Comparison of ENCODE assay signal across 13 cellular contexts in the genomic region with DNA sequence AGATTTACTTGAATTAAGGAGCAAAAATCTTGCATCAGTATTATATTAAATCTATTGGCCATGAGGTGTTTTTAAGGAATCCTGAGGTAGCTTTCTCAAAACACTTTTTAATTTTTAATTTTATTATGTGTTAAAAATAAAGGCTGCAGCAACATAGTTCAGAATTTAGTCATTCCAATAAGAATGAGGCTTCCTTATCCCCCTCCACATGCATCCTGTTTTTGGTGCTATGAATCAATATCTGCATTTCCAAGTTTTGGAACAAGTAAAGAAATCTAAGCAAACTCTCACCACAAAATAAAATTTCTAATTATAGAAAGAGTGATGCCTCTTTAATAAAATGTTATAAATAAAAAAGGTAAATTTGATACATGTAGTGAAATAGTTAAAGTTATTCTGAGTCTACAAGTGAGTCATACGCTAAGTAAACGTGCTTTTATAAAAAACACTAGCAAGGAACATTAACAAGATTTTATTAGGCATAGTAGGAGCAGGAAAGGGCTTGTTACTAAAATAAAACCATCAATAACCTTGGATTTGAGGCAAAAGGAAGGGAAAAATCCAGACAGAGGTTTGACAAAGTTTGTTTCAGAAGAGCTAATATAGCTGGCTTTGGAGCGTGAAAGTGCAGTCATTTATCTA.
DNase-seq lines count a peak whose midpoint lies in the region; ATAC-seq, FAIRE-seq and TF ChIP-seq lines count a peak whose summit lies in the region.
"Had no signal": no experiment of that assay in that cellular context is flagged by ENCODE, and none has a peak within 500 bp of the region (broad histone marks: within the 10 kb centered on the region; RNA-seq: fewer than 3 reads in every experiment).

No MANE protein-coding gene starts in this region.

- H3K9me3 ChIP-seq in A549 (no peaks in the 10 kb centered on the region), vagina (no peaks in the 10 kb centered on the region)

- no peak for TF ChIP-seq POLR2A in A549 (IDR thresholded peaks at IDR 0.05; ENCODE audit: low read length)
- TF ChIP-seq POLR2A in vagina (IDR thresholded peaks at IDR 0.05) = no peak

- no peak for TF ChIP-seq EP300 in A549 (IDR thresholded peaks at IDR 0.05)

- no peak overlapping the region for H3K4me3 ChIP-seq in A549
- H3K4me3 ChIP-seq in bronchial epithelial cell (ENCODE audit: low read depth, low read length) = no peak overlapping the region
- no peak overlapping the region for H3K4me3 ChIP-seq in vagina

- POLR2A ChIA-PET in A549 (lab: Yijun Ruan, JAX) = no interaction called here

- H3K4me3 Mint-ChIP-seq in activated T-cell treated with anti-CD3 and anti-CD28 coated beads, Interleukin-2, amount 50 U/mL, for 24 hours = no peak overlapping the region

- H3K27ac ChIP-seq in A549 (no peak overlapping the region), vagina (no peak overlapping the region)

- no peaks in the 10 kb centered on the region for H3K4me1 Mint-ChIP-seq in activated T-cell treated with anti-CD3 and anti-CD28 coated beads, Interleukin-2, amount 50 U/mL, for 24 hours (ENCODE audit: low read depth)

- ATAC-seq in A549 (no peak), HG03565 (IDR thresholded peaks at IDR 0.05; ENCODE audit: unreplicated experiment) (no peak)

- WGBS in A549 (ENCODE audit: missing lambda C conversion rate) = 17% methylated on average over 3 of the region's 3 CpGs

- DNase-seq in A549 (ENCODE audit: low read depth in 1 of 2, low spot score in 1 of 2) (no peak), LHCN-M2 (ENCODE audit: low read depth) (peak; percentile 45), bronchial epithelial cell (ENCODE audit: low read depth) (peak; percentile 7), kidney tubule cell (ENCODE audit: low spot score) (peak; percentile 50), vagina (ENCODE audit: extremely low spot score in 2 of 2) (no peak)
- DNase-seq in activated T-cell treated with anti-CD3 and anti-CD28 coated beads, Interleukin-2, amount 50 U/mL, for 24 hours = no peak
- DNase-seq: C1 segment of cervical spinal cord, DMS153, H7, NCI-H1930, NCI-H526 treated with DMSO at 0.1 percent for 48 hours had no signal

- H3K4me2 ChIP-seq in A549 = peak overlapping the region; percentile 54

- no peak overlapping the region for H3K27ac Mint-ChIP-seq in activated T-cell treated with anti-CD3 and anti-CD28 coated beads, Interleukin-2, amount 50 U/mL, for 24 hours

- no peaks in the 10 kb centered on the region for H3K36me3 ChIP-seq in bronchial epithelial cell (ENCODE audit: control insufficient read depth, insufficient read depth, low read length)
- no peaks in the 10 kb centered on the region for H3K36me3 ChIP-seq in vagina

- H3K27me3 ChIP-seq in bronchial epithelial cell (ENCODE audit: control insufficient read depth, insufficient read depth, low read length) (no peaks in the 10 kb centered on the region), vagina (no peaks in the 10 kb centered on the region)

- no peaks in the 10 kb centered on the region for H3K36me3 Mint-ChIP-seq in activated T-cell treated with anti-CD3 and anti-CD28 coated beads, Interleukin-2, amount 50 U/mL, for 24 hours (ENCODE audit: low read depth)

- H3K9me3 Mint-ChIP-seq in activated T-cell treated with anti-CD3 and anti-CD28 coated beads, Interleukin-2, amount 50 U/mL, for 24 hours = peaks cover 3% of the 10 kb centered on the region

- H3K27me3 Mint-ChIP-seq in activated T-cell treated with anti-CD3 and anti-CD28 coated beads, Interleukin-2, amount 50 U/mL, for 24 hours = no peaks in the 10 kb centered on the region

- intact Hi-C loops in vagina (cut with DNase I) = no loop called here

- CTCF ChIA-PET in A549 (lab: Yijun Ruan, JAX) = no interaction called here

- TF ChIP-seq CTCF in A549 (IDR thresholded peaks at IDR 0.05) = no peak
- TF ChIP-seq CTCF in bronchial epithelial cell (IDR thresholded peaks at IDR 0.05; ENCODE audit: insufficient read depth, low read length, severe bottlenecking) = no peak
- no peak for TF ChIP-seq CTCF in vagina (IDR thresholded peaks at IDR 0.05)

- no peak for TF ChIP-seq RAD21 in A549 (conservative IDR thresholded peaks at IDR 0.05 in 1 of 2, IDR thresholded peaks at IDR 0.05 in 1 of 2)

- FAIRE-seq in A549 (lab: Jason Lieb, UNC) (no peak), bronchial epithelial cell (lab: Jason Lieb, UNC) (no peak)
- FAIRE-seq: A204.1 had no signal

- H3K4me1 ChIP-seq in A549 (peaks cover 11% of the 10 kb centered on the region; the same call in 2 of the 3 replicates), vagina (no peaks in the 10 kb centered on the region)

TF ChIP-seq in A549, 52 proteins besides CTCF, POLR2A, EP300 and RAD21:
- no peak for TF ChIP-seq ZFP36 (IDR thresholded peaks at IDR 0.05; ENCODE audit: borderline replicate concordance, partially characterized antibody)
- 0 out of 2 replicates have a peak, but pooled peaks have one; percentile 11 for TF ChIP-seq FOSL2 (IDR thresholded peaks at IDR 0.05)
- peak; percentile 39; the same call in 1 of the 2 replicates for TF ChIP-seq FOSL2 (CRISPR knock-in tag; IDR thresholded peaks at IDR 0.05)
- no peak for TF ChIP-seq CBX8 (IDR thresholded peaks at IDR 0.05)

Comparison
In these comparisons a context has a peak if more than half of its experiments do, and no peak if none do; other contexts are left out.
1. DNase-seq: peak in LHCN-M2 (single experiment), bronchial epithelial cell (single experiment) and kidney tubule cell (single experiment); none in A549 (0 of 2), vagina (0 of 2) and activated T-cell treated with anti-CD3 and anti-CD28 coated beads, Interleukin-2, amount 50 U/mL, for 24 hours (single experiment).